ENCODE assay signal across 1 cellular context in genomic region chr10:22317121-22317370, GRCh38.
TF ChIP-seq lines count a peak whose summit lies in the region.

No MANE protein-coding gene starts in this region.

TF ChIP-seq in H1, 55 proteins besides CTCF, POLR2A, EP300 and RAD21:
- TF ChIP-seq TEAD4 (IDR thresholded peaks at IDR 0.05; ENCODE audit: low read depth, low read length): no peak
- no peak for TF ChIP-seq POLR2AphosphoS5 (IDR thresholded peaks at IDR 0.05; ENCODE audit: low read depth, low read length)
- no peak for TF ChIP-seq SP4 (IDR thresholded peaks at IDR 0.05; ENCODE audit: low read length)
- no peak for TF ChIP-seq KDM4A (IDR thresholded peaks at IDR 0.05; ENCODE audit: low read depth, low read length, severe bottlenecking)
- no peak for TF ChIP-seq TCF12 (IDR thresholded peaks at IDR 0.05; ENCODE audit: low read depth, low read length)
- TF ChIP-seq SIN3A (conservative IDR thresholded peaks at IDR 0.05 in 1 of 2, IDR thresholded peaks at IDR 0.05 in 1 of 2; ENCODE audit: low read depth in 1 of 2, low read length in 2 of 2): no peak
- no peak for TF ChIP-seq HDAC6 (IDR thresholded peaks at IDR 0.05; ENCODE audit: low read depth, low read length)
- no peak for TF ChIP-seq CEBPB (IDR thresholded peaks at IDR 0.05; ENCODE audit: low read depth, low read length)
- no peak for TF ChIP-seq SRF (IDR thresholded peaks at IDR 0.05; ENCODE audit: low read depth, low read length)
- TF ChIP-seq RXRA (IDR thresholded peaks at IDR 0.05; ENCODE audit: insufficient read depth, low read depth, low read length): no peak
- no peak for TF ChIP-seq CBX5 (IDR thresholded peaks at IDR 0.05; ENCODE audit: low read depth, low read length)
- no peak for TF ChIP-seq ASH2L (IDR thresholded peaks at IDR 0.05; ENCODE audit: low read length)
- no peak for TF ChIP-seq CHD1 (IDR thresholded peaks at IDR 0.05; ENCODE audit: low read depth, low read length)
- no peak for TF ChIP-seq RBBP5 (IDR thresholded peaks at IDR 0.05; ENCODE audit: borderline replicate concordance, low read depth, low read length)
- TF ChIP-seq JUN (IDR thresholded peaks at IDR 0.05; ENCODE audit: low read depth, low read length): no peak
- TF ChIP-seq POU5F1 (IDR thresholded peaks at IDR 0.05; ENCODE audit: low read depth, low read length): no peak
TF ChIP-seq in H1: peak in this region for 0.
